In genomic region chr3:194481103-194481502, GRCh38 we compare ENCODE assay signal across 12 cellular contexts. TPM values are rescaled to one million over a fixed set of nuclear protein-coding genes. Genes with fewer than 3 reads are reported as not detected.
DNase-seq lines count a peak whose midpoint lies in the region; ATAC-seq and TF ChIP-seq lines count a peak whose summit lies in the region.
"Had no signal": no experiment of that assay in that cellular context is flagged by ENCODE, and none has a peak within 500 bp of the region (broad histone marks: within the 10 kb centered on the region; RNA-seq: fewer than 3 reads in every experiment).

No MANE protein-coding gene starts in this region.

- POLR2A ChIA-PET in activated CD8-positive, alpha-beta T cell treated with anti-CD3 and anti-CD28 coated beads for 36 hours (lab: Charles Lee): no interaction called here
- POLR2A ChIA-PET in activated CD8-positive, alpha-beta T cell treated with anti-CD3 and anti-CD28 coated beads, Interleukin-2, amount 10 ng/mL, durations not matched to agents 7 days and 5 days (lab: Charles Lee): no interaction called here
- POLR2A ChIA-PET in PC-9 (lab: Charles Lee; ENCODE audit: unreplicated experiment): no interaction called here

- H3K23ac ChIP-seq in H9 (ENCODE audit: insufficient read length, low read depth, low read length): no peak overlapping the region

- H3K27ac ChIP-seq in PC-9: peak overlapping the region; percentile 34
- H3K27ac ChIP-seq in duodenal mucosa (ENCODE audit: low read depth, low read length): peak overlapping the region; percentile 21
- H3K27ac ChIP-seq in H9 (ENCODE audit: insufficient read length, low read depth, low read length): no peak overlapping the region

- H3K36me3 ChIP-seq in PC-9 (ENCODE audit: low read depth) (peaks cover 45% of the 10 kb centered on the region), duodenal mucosa (ENCODE audit: control insufficient read depth in 1 of 2, insufficient read depth in 2 of 2, low read length in 2 of 2) (peaks cover 0 to 3% of the 10 kb centered on the region in 2 donors)

- TF ChIP-seq CTCF in activated CD8-positive, alpha-beta T cell treated with anti-CD3 and anti-CD28 coated beads for 36 hours (IDR thresholded peaks at IDR 0.05): no peak
- TF ChIP-seq CTCF in PC-9 (conservative IDR thresholded peaks at IDR 0.05) (no peak), H9 (conservative IDR thresholded peaks at IDR 0.05) (no peak)

- H3K27ac Mint-ChIP-seq in activated CD8-positive, alpha-beta T cell treated with anti-CD3 and anti-CD28 coated beads for 36 hours: peak overlapping the region; percentile 81
- no peak overlapping the region for H3K27ac Mint-ChIP-seq in activated CD8-positive, alpha-beta T cell treated with anti-CD3 and anti-CD28 coated beads, Interleukin-2, amount 10 ng/mL, durations not matched to agents 7 days and 5 days
- H3K27ac Mint-ChIP-seq in stimulated activated memory B cell treated with anti-CD40 and anti-IgM and Interleukin-4, amounts not matched to agents 10 μg/mL and 1 μg/mL and 100 μg/mL, for 72 hours: peak overlapping the region; percentile 48
- no peak overlapping the region for H3K27ac Mint-ChIP-seq in H9
- H3K27ac Mint-ChIP-seq in immature natural killer cell: no peak overlapping the region
- H3K27ac Mint-ChIP-seq: WTC11 had no signal

- no peak overlapping the region for H3K18ac ChIP-seq in H9 (ENCODE audit: insufficient read length, low read depth, low read length)

- H4K20me1 ChIP-seq in PC-9 (ENCODE audit: insufficient read depth) (peaks cover 46% of the 10 kb centered on the region), H9 (ENCODE audit: control insufficient read depth, insufficient read depth, insufficient read length) (no peaks in the 10 kb centered on the region)

- H3K27me3 ChIP-seq in PC-9 (ENCODE audit: insufficient read depth, low read depth): no peaks in the 10 kb centered on the region
- H3K27me3 ChIP-seq in duodenal mucosa (ENCODE audit: control insufficient read depth in 1 of 2, insufficient read depth in 2 of 2, low read length in 2 of 2): no peaks in the 10 kb centered on the region
- H3K27me3 ChIP-seq in H9 (ENCODE audit: insufficient read depth, low read length): no peaks in the 10 kb centered on the region

- H3K4me1 Mint-ChIP-seq in activated CD8-positive, alpha-beta T cell treated with anti-CD3 and anti-CD28 coated beads for 36 hours (ENCODE audit: low read depth): peaks cover 50% of the 10 kb centered on the region
- H3K4me1 Mint-ChIP-seq in activated CD8-positive, alpha-beta T cell treated with anti-CD3 and anti-CD28 coated beads, Interleukin-2, amount 10 ng/mL, durations not matched to agents 7 days and 5 days (ENCODE audit: low read depth): peaks cover 30% of the 10 kb centered on the region
- peaks cover 39% of the 10 kb centered on the region for H3K4me1 Mint-ChIP-seq in stimulated activated memory B cell treated with anti-CD40 and anti-IgM and Interleukin-4, amounts not matched to agents 10 μg/mL and 1 μg/mL and 100 μg/mL, for 72 hours
- H3K4me1 Mint-ChIP-seq in H9 (peaks cover 7 to 9% of the 10 kb centered on the region in 2 experiments), immature natural killer cell (peaks cover 16 to 26% of the 10 kb centered on the region in 2 donors)

- H3K4me3 ChIP-seq in PC-9: peak overlapping the region; percentile 7; the same call in 1 of the 2 replicates
- H3K4me3 ChIP-seq in duodenal mucosa (ENCODE audit: low read depth in 1 of 2, low read length in 2 of 2): no peak overlapping the region

- no peaks in the 10 kb centered on the region for H3K9me2 ChIP-seq in PC-9 (ENCODE audit: insufficient read depth)

- ATAC-seq in activated CD8-positive, alpha-beta T cell treated with anti-CD3 and anti-CD28 coated beads for 36 hours: no peak
- ATAC-seq in activated CD8-positive, alpha-beta T cell treated with anti-CD3 and anti-CD28 coated beads, Interleukin-2, amount 10 ng/mL, durations not matched to agents 7 days and 5 days: no peak
- no peak for ATAC-seq in stimulated activated memory B cell treated with anti-CD40 and anti-IgM and Interleukin-4, amounts not matched to agents 10 μg/mL and 1 μg/mL and 100 μg/mL, for 72 hours
- ATAC-seq: WTC11 had no signal

- H3K9ac ChIP-seq in duodenal mucosa (ENCODE audit: low read depth in 1 of 2, low read length in 2 of 2) (no peak overlapping the region), H9 (ENCODE audit: extremely low read depth, insufficient read length, low read length) (no peak overlapping the region)

- no peak overlapping the region for H2BK20ac ChIP-seq in H9 (ENCODE audit: low read depth, low read length, poor library complexity, severe bottlenecking)

- H2BK120ac ChIP-seq in H9 (ENCODE audit: low read depth, low read length, poor library complexity, severe bottlenecking): no peak overlapping the region

- no peak overlapping the region for H4K91ac ChIP-seq in H9 (ENCODE audit: insufficient read length, low read depth, low read length)

- H3K23me2 ChIP-seq in H9 (ENCODE audit: insufficient read length, low read depth, low read length, poor library complexity, severe bottlenecking): peaks cover 6% of the 10 kb centered on the region

- H3K4me1 ChIP-seq in PC-9 (replicated peaks; ENCODE audit: insufficient read depth) (peaks cover 50% of the 10 kb centered on the region), duodenal mucosa (ENCODE audit: control insufficient read depth in 1 of 2, insufficient read depth in 2 of 2, low read length in 2 of 2) (peaks cover 32 to 40% of the 10 kb centered on the region in 2 donors), H9 (ENCODE audit: insufficient read depth, low read length) (no peaks in the 10 kb centered on the region)

- no peaks in the 10 kb centered on the region for H3K9me3 Mint-ChIP-seq in activated CD8-positive, alpha-beta T cell treated with anti-CD3 and anti-CD28 coated beads for 36 hours
- H3K9me3 Mint-ChIP-seq in activated CD8-positive, alpha-beta T cell treated with anti-CD3 and anti-CD28 coated beads, Interleukin-2, amount 10 ng/mL, durations not matched to agents 7 days and 5 days (ENCODE audit: insufficient read depth): no peaks in the 10 kb centered on the region
- no peaks in the 10 kb centered on the region for H3K9me3 Mint-ChIP-seq in stimulated activated memory B cell treated with anti-CD40 and anti-IgM and Interleukin-4, amounts not matched to agents 10 μg/mL and 1 μg/mL and 100 μg/mL, for 72 hours
- H3K9me3 Mint-ChIP-seq in H9 (no peaks in the 10 kb centered on the region), immature natural killer cell (no peaks in the 10 kb centered on the region)
- H3K9me3 Mint-ChIP-seq: central memory CD8-positive, alpha-beta T cell; nephron; WTC11 had no signal

- H3T11ph ChIP-seq in H9 (ENCODE audit: low read length): no peak overlapping the region

- H3K27me3 Mint-ChIP-seq in activated CD8-positive, alpha-beta T cell treated with anti-CD3 and anti-CD28 coated beads for 36 hours: no peaks in the 10 kb centered on the region
- H3K27me3 Mint-ChIP-seq in activated CD8-positive, alpha-beta T cell treated with anti-CD3 and anti-CD28 coated beads, Interleukin-2, amount 10 ng/mL, durations not matched to agents 7 days and 5 days (ENCODE audit: low read depth): no peaks in the 10 kb centered on the region
- no peaks in the 10 kb centered on the region for H3K27me3 Mint-ChIP-seq in stimulated activated memory B cell treated with anti-CD40 and anti-IgM and Interleukin-4, amounts not matched to agents 10 μg/mL and 1 μg/mL and 100 μg/mL, for 72 hours
- no peaks in the 10 kb centered on the region for H3K27me3 Mint-ChIP-seq in H9 (ENCODE audit: low read depth)
- H3K27me3 Mint-ChIP-seq in immature natural killer cell (ENCODE audit: low read depth in 3 of 3): peaks cover 0 to 7% (median 7%) of the 10 kb centered on the region in 3 donors
- H3K27me3 Mint-ChIP-seq: central memory CD8-positive, alpha-beta T cell had no signal

- CTCF ChIA-PET in activated CD8-positive, alpha-beta T cell treated with anti-CD3 and anti-CD28 coated beads for 36 hours (lab: Charles Lee): interaction anchor here (0.6 to 2.3 kb wide), 6 partner anchors 9 to 153 kb away, joined by 3 to 8 read pairs (median 4); no protein-coding TSS in a partner anchor
- CTCF ChIA-PET in activated CD8-positive, alpha-beta T cell treated with anti-CD3 and anti-CD28 coated beads, Interleukin-2, amount 10 ng/mL, durations not matched to agents 7 days and 5 days (lab: Charles Lee): interaction anchor here (1.1 kb wide), 1 partner anchor 9 kb away, joined by 7 read pairs; no protein-coding TSS in a partner anchor
- CTCF ChIA-PET in PC-9 (lab: Charles Lee): no interaction called here

- no peaks in the 10 kb centered on the region for H3K9me3 ChIP-seq in PC-9 (ENCODE audit: insufficient read depth, low read depth)
- H3K9me3 ChIP-seq in duodenal mucosa (ENCODE audit: control insufficient read depth in 1 of 2, low read length in 2 of 2): no peaks in the 10 kb centered on the region
- no peaks in the 10 kb centered on the region for H3K9me3 ChIP-seq in H9 (ENCODE audit: control insufficient read depth, low read depth, low read length)

- no peak overlapping the region for H2AK5ac ChIP-seq in H9 (ENCODE audit: insufficient read length, low read length)

- H3K56ac ChIP-seq in H9 (ENCODE audit: insufficient read length, low read depth, low read length): no peak overlapping the region

- no peak overlapping the region for H2BK15ac ChIP-seq in H9 (ENCODE audit: low read depth, low read length)

- no peak overlapping the region for H4K8ac ChIP-seq in H9 (replicated peaks; ENCODE audit: insufficient read length, low read depth, low read length)

- no peak overlapping the region for H2BK5ac ChIP-seq in H9 (ENCODE audit: insufficient read length, low read length)

- no peak overlapping the region for H4K5ac ChIP-seq in H9 (ENCODE audit: insufficient read length, low read depth, low read length)

- no peak overlapping the region for H2BK12ac ChIP-seq in H9 (ENCODE audit: insufficient read length, low read depth, low read length)

- intact Hi-C loops in activated CD8-positive, alpha-beta T cell treated with anti-CD3 and anti-CD28 coated beads for 36 hours (cut with micrococcal nuclease): no loop called here
- intact Hi-C loops in PC-9 (cut with micrococcal nuclease; ENCODE audit: unreplicated experiment): no loop called here

- H3F3A ChIP-seq in PC-9 (ENCODE audit: insufficient read depth, low read depth): peaks cover 29% of the 10 kb centered on the region

- H3K4ac ChIP-seq in H9 (ENCODE audit: low read depth, low read length): no peak overlapping the region

- no TSS peak for BruUV-seq in PC-9 (replicated peaks; lab: Mats Ljungman, UMichigan)

- H3K79me2 ChIP-seq in PC-9 (ENCODE audit: low read depth) (peaks cover 100% of the 10 kb centered on the region), H9 (ENCODE audit: insufficient read depth, low read length) (peaks cover 27% of the 10 kb centered on the region; the same call in 1 of the 2 replicates)

- H3K36me3 Mint-ChIP-seq in activated CD8-positive, alpha-beta T cell treated with anti-CD3 and anti-CD28 coated beads for 36 hours (ENCODE audit: low read depth): peaks cover 37% of the 10 kb centered on the region
- peaks cover 33% of the 10 kb centered on the region for H3K36me3 Mint-ChIP-seq in activated CD8-positive, alpha-beta T cell treated with anti-CD3 and anti-CD28 coated beads, Interleukin-2, amount 10 ng/mL, durations not matched to agents 7 days and 5 days (ENCODE audit: low read depth)
- H3K36me3 Mint-ChIP-seq in stimulated activated memory B cell treated with anti-CD40 and anti-IgM and Interleukin-4, amounts not matched to agents 10 μg/mL and 1 μg/mL and 100 μg/mL, for 72 hours: peaks cover 15% of the 10 kb centered on the region
- peaks cover 3 to 19% (median 14%) of the 10 kb centered on the region in 3 experiments; a peak in 5 of 7 replicates for H3K36me3 Mint-ChIP-seq in H9 (ENCODE audit: insufficient read depth in 1 of 3, low read depth in 3 of 3)
- peaks cover 3 to 8% (median 4%) of the 10 kb centered on the region in 3 donors for H3K36me3 Mint-ChIP-seq in immature natural killer cell

- H3K14ac ChIP-seq in H9 (ENCODE audit: insufficient read depth, low read length): no peak overlapping the region

- H2AFZ ChIP-seq in PC-9 (no peak overlapping the region), H9 (ENCODE audit: low read length) (no peak overlapping the region)

- no peak overlapping the region for H3K4me3 Mint-ChIP-seq in activated CD8-positive, alpha-beta T cell treated with anti-CD3 and anti-CD28 coated beads for 36 hours
- no peak overlapping the region for H3K4me3 Mint-ChIP-seq in activated CD8-positive, alpha-beta T cell treated with anti-CD3 and anti-CD28 coated beads, Interleukin-2, amount 10 ng/mL, durations not matched to agents 7 days and 5 days
- no peak overlapping the region for H3K4me3 Mint-ChIP-seq in stimulated activated memory B cell treated with anti-CD40 and anti-IgM and Interleukin-4, amounts not matched to agents 10 μg/mL and 1 μg/mL and 100 μg/mL, for 72 hours
- no peak overlapping the region for H3K4me3 Mint-ChIP-seq in H9
- no peak overlapping the region for H3K4me3 Mint-ChIP-seq in immature natural killer cell
- H3K4me3 Mint-ChIP-seq: central memory CD8-positive, alpha-beta T cell; nephron; WTC11 had no signal

- no peak for DNase-seq in activated CD8-positive, alpha-beta T cell treated with anti-CD3 and anti-CD28 coated beads for 36 hours
- DNase-seq in activated CD8-positive, alpha-beta T cell treated with anti-CD3 and anti-CD28 coated beads, Interleukin-2, amount 10 ng/mL, durations not matched to agents 7 days and 5 days: no peak
- peak in 1 of 2 experiments; percentile 69 for DNase-seq in PC-9
- DNase-seq in activated CD4-positive, alpha-beta T cell treated with anti-CD3 and anti-CD28 coated beads, Interleukin-2, amount 50 U/mL, for 4 hours: no peak
- no peak for DNase-seq in H9
- DNase-seq in immature natural killer cell: no peak
- DNase-seq: stimulated activated CD4-positive, alpha-beta T cell treated with anti-CD3 and anti-CD28 coated beads, Interleukin-1b, Interleukin-23, amount 100 ng/mL, for 48 hours had no signal

- H3K4me2 ChIP-seq in PC-9 (peak overlapping the region; percentile 49), H9 (ENCODE audit: insufficient read depth, insufficient read length, low read length) (no peak overlapping the region)

- H3K79me1 ChIP-seq in H9 (ENCODE audit: insufficient read depth, low read depth, low read length, poor library complexity, severe bottlenecking): peaks cover 10% of the 10 kb centered on the region

RNA-seq across cellular contexts. Expression of gene ATP13A3, which starts 5.7 kb away (rescaled TPM):
- 100 to 1,000 TPM; 101 to 110 TPM for total RNA-seq in activated CD8-positive, alpha-beta T cell treated with anti-CD3 and anti-CD28 coated beads for 36 hours
- 10 to 100 TPM; 63.9 to 66.8 TPM for total RNA-seq in activated CD8-positive, alpha-beta T cell treated with anti-CD3 and anti-CD28 coated beads, Interleukin-2, amount 10 ng/mL, durations not matched to agents 7 days and 5 days
- total RNA-seq in PC-9 (2021) (203 and 242 TPM in 2 replicates), H9 (2021) (75.8 and 78.5 TPM in 2 replicates)
- polyA plus RNA-seq in immature natural killer cell: 1 to 10 TPM; 5.2 to 8.5 (median 7.3) TPM

Comparison
In these comparisons a context has a peak if more than half of its experiments do, and no peak if none do; other contexts are left out.
1. H3K27ac Mint-ChIP-seq: peak in activated CD8-positive, alpha-beta T cell treated with anti-CD3 and anti-CD28 coated beads for 36 hours (single experiment) and stimulated activated memory B cell treated with anti-CD40 and anti-IgM and Interleukin-4, amounts not matched to agents 10 μg/mL and 1 μg/mL and 100 μg/mL, for 72 hours (single experiment); none in activated CD8-positive, alpha-beta T cell treated with anti-CD3 and anti-CD28 coated beads, Interleukin-2, amount 10 ng/mL, durations not matched to agents 7 days and 5 days (single experiment), H9 (0 of 3) and immature natural killer cell (0 of 6).